13 cellular contexts compared by ENCODE assay signal in genomic region chr17:73585583-73585982, GRCh38. TPM values are rescaled to one million over a fixed set of nuclear protein-coding genes. Genes with fewer than 3 reads are reported as not detected.
DNase-seq lines count a peak whose midpoint lies in the region; ATAC-seq and TF ChIP-seq lines count a peak whose summit lies in the region.
"Had no signal": no experiment of that assay in that cellular context is flagged by ENCODE, and none has a peak within 500 bp of the region (broad histone marks: within the 10 kb centered on the region; RNA-seq: fewer than 3 reads in every experiment).

No MANE protein-coding gene starts in this region.

- no peaks in the 10 kb centered on the region for H3K27me3 Mint-ChIP-seq in activated CD8-positive, alpha-beta T cell treated with anti-CD3 and anti-CD28 coated beads for 36 hours
- no peaks in the 10 kb centered on the region for H3K27me3 Mint-ChIP-seq in activated CD8-positive, alpha-beta T cell treated with anti-CD3 and anti-CD28 coated beads, Interleukin-2, amount 10 ng/mL, durations not matched to agents 7 days and 5 days (ENCODE audit: low read depth)
- H3K27me3 Mint-ChIP-seq in activated T-helper 17 cell treated with anti-CD3 and anti-CD28 coated beads, Interleukin-2, amount 50 U/mL, for 72 hours: no peaks in the 10 kb centered on the region
- H3K27me3 Mint-ChIP-seq: activated naive CD4-positive, alpha-beta T cell treated with anti-CD3 and anti-CD28 coated beads, Interleukin-2, amount 50 U/mL, for 24 hours; stimulated activated naive CD8-positive, alpha-beta T cell treated with anti-CD3 and anti-CD28 coated beads, Interleukin-15, Interleukin-2, amounts not matched to agents 100 ng/mL and 50 ng/mL, for 24 hours had no signal

- H3K4me3 ChIP-seq in retinal pigment epithelial cell (ENCODE audit: low read length): no peak overlapping the region

- no peaks in the 10 kb centered on the region for H3K9me3 Mint-ChIP-seq in activated CD8-positive, alpha-beta T cell treated with anti-CD3 and anti-CD28 coated beads for 36 hours
- H3K9me3 Mint-ChIP-seq in activated CD8-positive, alpha-beta T cell treated with anti-CD3 and anti-CD28 coated beads, Interleukin-2, amount 10 ng/mL, durations not matched to agents 7 days and 5 days (ENCODE audit: insufficient read depth): no peaks in the 10 kb centered on the region
- H3K9me3 Mint-ChIP-seq in activated T-helper 17 cell treated with anti-CD3 and anti-CD28 coated beads, Interleukin-2, amount 50 U/mL, for 72 hours: no peaks in the 10 kb centered on the region
- H3K9me3 Mint-ChIP-seq: activated naive CD4-positive, alpha-beta T cell treated with anti-CD3 and anti-CD28 coated beads, Interleukin-2, amount 50 U/mL, for 24 hours; stimulated activated naive CD8-positive, alpha-beta T cell treated with anti-CD3 and anti-CD28 coated beads, Interleukin-15, Interleukin-2, amounts not matched to agents 100 ng/mL and 50 ng/mL, for 24 hours had no signal

- peak; percentile 90 for ATAC-seq in activated CD8-positive, alpha-beta T cell treated with anti-CD3 and anti-CD28 coated beads for 36 hours
- ATAC-seq in activated CD8-positive, alpha-beta T cell treated with anti-CD3 and anti-CD28 coated beads, Interleukin-2, amount 10 ng/mL, durations not matched to agents 7 days and 5 days: no peak
- peak; percentile 57 for ATAC-seq in activated T-helper 17 cell treated with anti-CD3 and anti-CD28 coated beads, Interleukin-2, amount 50 U/mL, for 72 hours (replicated peaks)
- ATAC-seq in GM19463 (IDR thresholded peaks at IDR 0.05; ENCODE audit: unreplicated experiment): no peak
- no peak for ATAC-seq in GM18517 (IDR thresholded peaks at IDR 0.05; ENCODE audit: unreplicated experiment)

- POLR2A ChIA-PET in activated CD8-positive, alpha-beta T cell treated with anti-CD3 and anti-CD28 coated beads for 36 hours (lab: Charles Lee): interaction anchor here (1.1 kb wide), 1 partner anchor 55 kb away, joined by 3 read pairs; no protein-coding TSS in a partner anchor
- POLR2A ChIA-PET in activated CD8-positive, alpha-beta T cell treated with anti-CD3 and anti-CD28 coated beads, Interleukin-2, amount 10 ng/mL, durations not matched to agents 7 days and 5 days (lab: Charles Lee): interaction anchor here (0.6 kb wide), 2 partner anchors 68 to 73 kb away, joined by 3 read pairs; no protein-coding TSS in a partner anchor

- H3K4me1 Mint-ChIP-seq in activated CD8-positive, alpha-beta T cell treated with anti-CD3 and anti-CD28 coated beads for 36 hours (ENCODE audit: low read depth): peaks cover 38% of the 10 kb centered on the region
- H3K4me1 Mint-ChIP-seq in activated CD8-positive, alpha-beta T cell treated with anti-CD3 and anti-CD28 coated beads, Interleukin-2, amount 10 ng/mL, durations not matched to agents 7 days and 5 days (ENCODE audit: low read depth): peaks cover 44% of the 10 kb centered on the region
- H3K4me1 Mint-ChIP-seq in activated T-helper 17 cell treated with anti-CD3 and anti-CD28 coated beads, Interleukin-2, amount 50 U/mL, for 72 hours: peaks cover 11% of the 10 kb centered on the region

- no peak overlapping the region for H3K27ac Mint-ChIP-seq in activated CD8-positive, alpha-beta T cell treated with anti-CD3 and anti-CD28 coated beads for 36 hours
- H3K27ac Mint-ChIP-seq in activated CD8-positive, alpha-beta T cell treated with anti-CD3 and anti-CD28 coated beads, Interleukin-2, amount 10 ng/mL, durations not matched to agents 7 days and 5 days: no peak overlapping the region
- H3K27ac Mint-ChIP-seq in activated T-helper 17 cell treated with anti-CD3 and anti-CD28 coated beads, Interleukin-2, amount 50 U/mL, for 72 hours: no peak overlapping the region
- H3K27ac Mint-ChIP-seq: activated naive CD4-positive, alpha-beta T cell treated with anti-CD3 and anti-CD28 coated beads, Interleukin-2, amount 50 U/mL, for 24 hours; stimulated activated naive CD8-positive, alpha-beta T cell treated with anti-CD3 and anti-CD28 coated beads, Interleukin-15, Interleukin-2, amounts not matched to agents 100 ng/mL and 50 ng/mL, for 24 hours had no signal

- H3K4me3 Mint-ChIP-seq in activated CD8-positive, alpha-beta T cell treated with anti-CD3 and anti-CD28 coated beads for 36 hours: no peak overlapping the region
- H3K4me3 Mint-ChIP-seq in activated CD8-positive, alpha-beta T cell treated with anti-CD3 and anti-CD28 coated beads, Interleukin-2, amount 10 ng/mL, durations not matched to agents 7 days and 5 days: no peak overlapping the region
- no peak overlapping the region for H3K4me3 Mint-ChIP-seq in activated T-helper 17 cell treated with anti-CD3 and anti-CD28 coated beads, Interleukin-2, amount 50 U/mL, for 72 hours
- H3K4me3 Mint-ChIP-seq: activated naive CD4-positive, alpha-beta T cell treated with anti-CD3 and anti-CD28 coated beads, Interleukin-2, amount 50 U/mL, for 24 hours; stimulated activated naive CD8-positive, alpha-beta T cell treated with anti-CD3 and anti-CD28 coated beads, Interleukin-15, Interleukin-2, amounts not matched to agents 100 ng/mL and 50 ng/mL, for 24 hours had no signal

- CTCF ChIA-PET in activated CD8-positive, alpha-beta T cell treated with anti-CD3 and anti-CD28 coated beads for 36 hours (lab: Charles Lee): interaction anchor here (0.6 to 1.4 kb wide), 9 partner anchors 8 to 156 kb away, joined by 3 to 5 read pairs (median 3); no protein-coding TSS in a partner anchor
- CTCF ChIA-PET in activated CD8-positive, alpha-beta T cell treated with anti-CD3 and anti-CD28 coated beads, Interleukin-2, amount 10 ng/mL, durations not matched to agents 7 days and 5 days (lab: Charles Lee): interaction anchor here (1.0 to 2.4 kb wide), 10 partner anchors 8 to 614 kb away, joined by 3 to 19 read pairs (median 4); partner anchors contain the start of gene SDK2

- intact Hi-C loops in activated CD8-positive, alpha-beta T cell treated with anti-CD3 and anti-CD28 coated beads for 36 hours (cut with micrococcal nuclease): no loop called here

- DNase-seq in activated CD8-positive, alpha-beta T cell treated with anti-CD3 and anti-CD28 coated beads for 36 hours: peak; percentile 48
- DNase-seq in activated CD8-positive, alpha-beta T cell treated with anti-CD3 and anti-CD28 coated beads, Interleukin-2, amount 10 ng/mL, durations not matched to agents 7 days and 5 days: no peak
- DNase-seq in GM13977 (ENCODE audit: low spot score): no peak
- DNase-seq in retinal pigment epithelial cell (ENCODE audit: low read depth): no peak
- no peak for DNase-seq in NCI-H128 (lab: John Stamatoyannopoulos, UW; ENCODE audit: unreplicated experiment)
- DNase-seq: islet precursor cell, NCI-H1436, T-helper 9 cell had no signal

- TF ChIP-seq CTCF in activated CD8-positive, alpha-beta T cell treated with anti-CD3 and anti-CD28 coated beads for 36 hours (IDR thresholded peaks at IDR 0.05): peak; percentile 21
- peak; percentile 34 for TF ChIP-seq CTCF in GM13977 (IDR thresholded peaks at IDR 0.05; ENCODE audit: extremely low read depth, insufficient read depth, missing control alignments)
- TF ChIP-seq CTCF in retinal pigment epithelial cell (conservative IDR thresholded peaks at IDR 0.05; ENCODE audit: low read depth, low read length): peak; percentile 9

- no peaks in the 10 kb centered on the region for H3K36me3 Mint-ChIP-seq in activated CD8-positive, alpha-beta T cell treated with anti-CD3 and anti-CD28 coated beads for 36 hours (ENCODE audit: low read depth)
- peaks cover 6% of the 10 kb centered on the region for H3K36me3 Mint-ChIP-seq in activated CD8-positive, alpha-beta T cell treated with anti-CD3 and anti-CD28 coated beads, Interleukin-2, amount 10 ng/mL, durations not matched to agents 7 days and 5 days (ENCODE audit: low read depth)
- no peaks in the 10 kb centered on the region for H3K36me3 Mint-ChIP-seq in activated T-helper 17 cell treated with anti-CD3 and anti-CD28 coated beads, Interleukin-2, amount 50 U/mL, for 72 hours (ENCODE audit: low read depth)
- H3K36me3 Mint-ChIP-seq: activated naive CD4-positive, alpha-beta T cell treated with anti-CD3 and anti-CD28 coated beads, Interleukin-2, amount 50 U/mL, for 24 hours had no signal

- in situ Hi-C loops in GM13977 (cut with MboI; ENCODE audit: low pct_unique_long_range_greater_than_20kb, low sequenced_read_pairs, unreplicated experiment): no loop called here

RNA-seq across cellular contexts. Expression of gene SDK2, which starts 58.7 kb away (rescaled TPM):
- total RNA-seq in activated CD8-positive, alpha-beta T cell treated with anti-CD3 and anti-CD28 coated beads for 36 hours: 1 to 10 TPM; 3.2 to 3.3 TPM
- 10 to 100 TPM; 18.4 to 20.0 TPM for total RNA-seq in activated CD8-positive, alpha-beta T cell treated with anti-CD3 and anti-CD28 coated beads, Interleukin-2, amount 10 ng/mL, durations not matched to agents 7 days and 5 days
- under 1 TPM; 0.19 to 0.26 TPM for total RNA-seq in activated T-helper 17 cell treated with anti-CD3 and anti-CD28 coated beads, Interleukin-2, amount 50 U/mL, for 72 hours

Comparison
In these comparisons a context has a peak if more than half of its experiments do, and no peak if none do; other contexts are left out.
1. ATAC-seq: peak in activated CD8-positive, alpha-beta T cell treated with anti-CD3 and anti-CD28 coated beads for 36 hours (single experiment) and activated T-helper 17 cell treated with anti-CD3 and anti-CD28 coated beads, Interleukin-2, amount 50 U/mL, for 72 hours (single experiment); none in activated CD8-positive, alpha-beta T cell treated with anti-CD3 and anti-CD28 coated beads, Interleukin-2, amount 10 ng/mL, durations not matched to agents 7 days and 5 days (single experiment), GM19463 (single experiment) and GM18517 (single experiment).
2. RNA of gene SDK2, which starts 58.7 kb away (total RNA-seq): 18.4 to 20.0 TPM in activated CD8-positive, alpha-beta T cell treated with anti-CD3 and anti-CD28 coated beads, Interleukin-2, amount 10 ng/mL, durations not matched to agents 7 days and 5 days; 3.2 to 3.3 TPM in activated CD8-positive, alpha-beta T cell treated with anti-CD3 and anti-CD28 coated beads for 36 hours and 0.19 to 0.26 TPM in activated T-helper 17 cell treated with anti-CD3 and anti-CD28 coated beads, Interleukin-2, amount 50 U/mL, for 72 hours; every median in the first group is over 4 times any median in the second.
3. Peak in every context shown above with its lines, with median percentiles within 50 percentile points of each other: CTCF ChIP-seq.